In genomic region chr11:6647282-6647679, GRCh38 we compare ENCODE assay signal across 10 cellular contexts. TPM values are rescaled to one million over a fixed set of nuclear protein-coding genes. Genes with fewer than 3 reads are reported as not detected.
DNase-seq lines count a peak whose midpoint lies in the region; ATAC-seq and TF ChIP-seq lines count a peak whose summit lies in the region.
"Had no signal": no experiment of that assay in that cellular context is flagged by ENCODE, and none has a peak within 500 bp of the region (broad histone marks: within the 10 kb centered on the region; RNA-seq: fewer than 3 reads in every experiment).

No MANE protein-coding gene starts in this region.

- intact Hi-C loops in breast epithelium (cut with DNase I; ENCODE audit: low total_unique reads) = no loop called here
- intact Hi-C loops in MCF 10A (cut with micrococcal nuclease) = no loop called here
- intact Hi-C loops in mucosa of descending colon (cut with DNase I, micrococcal nuclease) = no loop called here
- intact Hi-C loops in vagina (cut with DNase I) = no loop called here

- H4K20me1 ChIP-seq in fibroblast of lung (ENCODE audit: control insufficient read depth, extremely low read depth, insufficient read depth, low read length) = no peaks in the 10 kb centered on the region

- H3K4me3 Mint-ChIP-seq in MCF 10A (ENCODE audit: unreplicated experiment) = no peak overlapping the region
- no peak overlapping the region for H3K4me3 Mint-ChIP-seq in activated T-cell treated with anti-CD3 and anti-CD28 coated beads, Interleukin-2, amount 50 U/mL, for 24 hours

- H3K36me3 ChIP-seq in breast epithelium (no peaks in the 10 kb centered on the region), fibroblast of lung (ENCODE audit: control insufficient read depth, insufficient read depth, low read length) (no peaks in the 10 kb centered on the region), mucosa of descending colon (ENCODE audit: low read depth) (no peaks in the 10 kb centered on the region), vagina (no peaks in the 10 kb centered on the region)

- ATAC-seq in mucosa of descending colon (peak; percentile 21), HG03196 (IDR thresholded peaks at IDR 0.05; ENCODE audit: unreplicated experiment) (no peak)

- H3K79me2 ChIP-seq in fibroblast of lung (ENCODE audit: control insufficient read depth, insufficient read depth, low read length) = no peaks in the 10 kb centered on the region

- no peaks in the 10 kb centered on the region for H3K4me1 Mint-ChIP-seq in MCF 10A (ENCODE audit: insufficient read depth, unreplicated experiment)
- no peaks in the 10 kb centered on the region for H3K4me1 Mint-ChIP-seq in activated T-cell treated with anti-CD3 and anti-CD28 coated beads, Interleukin-2, amount 50 U/mL, for 24 hours (ENCODE audit: low read depth)

- H3K27ac Mint-ChIP-seq in MCF 10A (ENCODE audit: low read depth, unreplicated experiment) = no peak overlapping the region
- no peak overlapping the region for H3K27ac Mint-ChIP-seq in activated T-cell treated with anti-CD3 and anti-CD28 coated beads, Interleukin-2, amount 50 U/mL, for 24 hours
- H3K27ac Mint-ChIP-seq: activated T-helper 2 cell treated with anti-CD3 and anti-CD28 coated beads, Interferon-gamma antibody, Interleukin-2, Interleukin-4, amounts not matched to agents 10 μg/mL and 5 μg/mL and 100 μg/mL, durations not matched to agents 14 hours and 24 hours and 36 hours had no signal

- no peaks in the 10 kb centered on the region for H3K27me3 ChIP-seq in breast epithelium
- H3K27me3 ChIP-seq in fibroblast of lung (ENCODE audit: control insufficient read depth, insufficient read depth, low read length) = peaks cover 17% of the 10 kb centered on the region
- no peaks in the 10 kb centered on the region for H3K27me3 ChIP-seq in vagina

- no peak for DNase-seq in breast epithelium (ENCODE audit: low spot score in 2 of 2)
- no peak for DNase-seq in MCF 10A (ENCODE audit: unreplicated experiment)
- DNase-seq in fibroblast of lung (ENCODE audit: low read depth in 2 of 2) = no peak
- peak; percentile 31 to 48 (median 38) for DNase-seq in mucosa of descending colon
- peak in 1 of 2 donors; percentile 82 for DNase-seq in vagina (ENCODE audit: extremely low spot score in 2 of 2)
- DNase-seq in HCEC 1CT = no peak
- no peak for DNase-seq in activated T-cell treated with anti-CD3 and anti-CD28 coated beads, Interleukin-2, amount 50 U/mL, for 24 hours
- DNase-seq: NCI-H345 had no signal

- H3K27me3 Mint-ChIP-seq in MCF 10A (ENCODE audit: insufficient read depth, unreplicated experiment) = no peaks in the 10 kb centered on the region
- H3K27me3 Mint-ChIP-seq in activated T-cell treated with anti-CD3 and anti-CD28 coated beads, Interleukin-2, amount 50 U/mL, for 24 hours = no peaks in the 10 kb centered on the region

- H3K36me3 Mint-ChIP-seq in MCF 10A (ENCODE audit: insufficient read depth, unreplicated experiment) = no peaks in the 10 kb centered on the region
- no peaks in the 10 kb centered on the region for H3K36me3 Mint-ChIP-seq in activated T-cell treated with anti-CD3 and anti-CD28 coated beads, Interleukin-2, amount 50 U/mL, for 24 hours (ENCODE audit: low read depth)

- no peak overlapping the region for H3K9ac ChIP-seq in fibroblast of lung (ENCODE audit: insufficient read depth, low read length)

- no peak for TF ChIP-seq POLR2A in breast epithelium (IDR thresholded peaks at IDR 0.05)
- no peak for TF ChIP-seq POLR2A in vagina (IDR thresholded peaks at IDR 0.05)

- CTCF ChIA-PET in MCF 10A (lab: Yijun Ruan, JAX) = interaction anchor here (0.5 to 0.6 kb wide), 2 partner anchors 10 to 27 kb away, joined by 3 read pairs; no protein-coding TSS in a partner anchor

- H3K4me3 ChIP-seq in breast epithelium (no peak overlapping the region), fibroblast of lung (replicated peaks in 1 of 4; ENCODE audit: control extremely low read depth in 1 of 4, insufficient read depth in 1 of 4, low read depth in 3 of 4, low read length in 4 of 4) (no peak overlapping the region), mucosa of descending colon (no peak overlapping the region), vagina (peak overlapping the region in 1 of 2 donors; percentile 25)

- H3K27ac ChIP-seq in breast epithelium (peak overlapping the region; percentile 61 to 89), fibroblast of lung (ENCODE audit: insufficient read depth, low read length) (peak overlapping the region; percentile 82), vagina (peak overlapping the region; percentile 63)

- POLR2A ChIA-PET in MCF 10A (lab: Yijun Ruan, JAX) = no interaction called here

- TF ChIP-seq CTCF in breast epithelium (IDR thresholded peaks at IDR 0.05) (no peak), MCF 10A (IDR thresholded peaks at IDR 0.05; ENCODE audit: unreplicated experiment) (no peak), fibroblast of lung (conservative IDR thresholded peaks at IDR 0.05 in 1 of 2, IDR thresholded peaks at IDR 0.05 in 1 of 2; ENCODE audit: low read depth in 1 of 2, low read length in 2 of 2) (no peak), mucosa of descending colon (IDR thresholded peaks at IDR 0.05) (no peak), vagina (IDR thresholded peaks at IDR 0.05) (no peak)

- no peaks in the 10 kb centered on the region for H3K9me3 Mint-ChIP-seq in MCF 10A (ENCODE audit: unreplicated experiment)
- H3K9me3 Mint-ChIP-seq in activated T-cell treated with anti-CD3 and anti-CD28 coated beads, Interleukin-2, amount 50 U/mL, for 24 hours = no peaks in the 10 kb centered on the region
- H3K9me3 Mint-ChIP-seq: activated T-helper 2 cell treated with anti-CD3 and anti-CD28 coated beads, Interferon-gamma antibody, Interleukin-2, Interleukin-4, amounts not matched to agents 10 μg/mL and 5 μg/mL and 100 μg/mL, durations not matched to agents 14 hours and 24 hours and 36 hours had no signal

- no TSS peak for BruUV-seq in MCF 10A (replicated peaks; lab: Mats Ljungman, UMichigan)

- no peaks in the 10 kb centered on the region for H3K4me1 ChIP-seq in breast epithelium
- H3K4me1 ChIP-seq in fibroblast of lung (ENCODE audit: control insufficient read depth, extremely low read depth, insufficient read depth, low read length) = peaks cover 18% of the 10 kb centered on the region
- peaks cover 15% of the 10 kb centered on the region for H3K4me1 ChIP-seq in mucosa of descending colon (ENCODE audit: low read depth)
- peaks cover 25% of the 10 kb centered on the region for H3K4me1 ChIP-seq in vagina

- H3K9me3 ChIP-seq in breast epithelium (no peaks in the 10 kb centered on the region), fibroblast of lung (ENCODE audit: control insufficient read depth, insufficient read depth, low read depth, low read length) (no peaks in the 10 kb centered on the region), mucosa of descending colon (no peaks in the 10 kb centered on the region), vagina (no peaks in the 10 kb centered on the region)

- H3K4me2 ChIP-seq in fibroblast of lung (ENCODE audit: extremely low read depth, insufficient read depth, low read length) = peak overlapping the region; percentile 32

- no peak overlapping the region for H2AFZ ChIP-seq in fibroblast of lung (ENCODE audit: low read length)

RNA-seq across cellular contexts. Expression of gene DCHS1, which starts 8.3 kb away (rescaled TPM):
- total RNA-seq in breast epithelium (10 to 100 TPM in 2 of 3 donors, 1 to 10 TPM in 1; 7.2 to 18.0 (median 13.8) TPM), MCF 10A (2022) (0.19 and 0.27 TPM in 2 replicates), fibroblast of lung (11.0 and 23.9 TPM in 2 replicates), mucosa of descending colon (10 to 100 TPM in 1 of 3 donors, 1 to 10 TPM in 2; 3.5 to 38.8 (median 6.0) TPM), vagina (28.7 TPM)
- polyA plus RNA-seq in fibroblast of lung = 0.92 and 5.0 TPM in 2 replicates
- polyA plus RNA-seq in fibroblast of lung (2012) = 1.9 and 8.5 TPM in 2 replicates
- 17.9 and 76.9 TPM in 2 replicates for polyA minus RNA-seq in fibroblast of lung (ENCODE audit: low replicate concordance)

RNA-seq across cellular contexts. Expression of gene TPP1, which starts 28.1 kb away (rescaled TPM):
- total RNA-seq in breast epithelium (10 to 100 TPM; 27.2 to 71.4 (median 38.2) TPM), MCF 10A (2022) (26.9 and 46.5 TPM in 2 replicates), fibroblast of lung (93.7 and 127 TPM in 2 replicates), mucosa of descending colon (100 to 1,000 TPM in 1 of 3 donors, 10 to 100 TPM in 2; 86.4 to 116 (median 93.8) TPM), vagina (77.3 TPM)
- 136 and 195 TPM in 2 replicates for polyA plus RNA-seq in fibroblast of lung
- 76.3 and 89.6 TPM in 2 replicates for polyA plus RNA-seq in fibroblast of lung (2012)
- 189 and 228 TPM in 2 replicates for polyA minus RNA-seq in fibroblast of lung (ENCODE audit: low replicate concordance)

RNA-seq across cellular contexts. Expression of gene TAF10, which starts 35.3 kb away (rescaled TPM):
- 10 to 100 TPM; 45.4 to 82.6 (median 54.7) TPM for total RNA-seq in breast epithelium
- total RNA-seq in MCF 10A (2022) = 157 and 167 TPM in 2 replicates
- 61.9 and 77.8 TPM in 2 replicates for total RNA-seq in fibroblast of lung
- polyA plus RNA-seq in fibroblast of lung = 142 and 176 TPM in 2 replicates
- 314 and 382 TPM in 2 replicates for polyA plus RNA-seq in fibroblast of lung (2012)
- polyA minus RNA-seq in fibroblast of lung (ENCODE audit: low replicate concordance) = 228 and 438 TPM in 2 replicates
- 100 to 1,000 TPM in 2 of 3 donors, 10 to 100 TPM in 1; 84.0 to 135 (median 115) TPM for total RNA-seq in mucosa of descending colon
- 48.1 TPM for total RNA-seq in vagina

RNA-seq across cellular contexts. Expression of gene MRPL17, which starts 35.9 kb away (rescaled TPM):
- 10 to 100 TPM; 16.8 to 25.2 (median 18.9) TPM for total RNA-seq in breast epithelium
- 78.0 and 88.4 TPM in 2 replicates for total RNA-seq in MCF 10A (2022)
- total RNA-seq in fibroblast of lung = 44.9 and 53.2 TPM in 2 replicates
- polyA plus RNA-seq in fibroblast of lung = 44.4 and 73.0 TPM in 2 replicates
- polyA plus RNA-seq in fibroblast of lung (2012) = 71.5 and 111 TPM in 2 replicates
- 20.9 and 54.4 TPM in 2 replicates for polyA minus RNA-seq in fibroblast of lung (ENCODE audit: low replicate concordance)
- total RNA-seq in mucosa of descending colon = 10 to 100 TPM; 21.2 to 29.7 (median 29.6) TPM
- 55.2 TPM for total RNA-seq in vagina

RNA-seq across cellular contexts. Expression of gene ILK, which starts 43.7 kb away (rescaled TPM):
- total RNA-seq in breast epithelium = 100 to 1,000 TPM; 113 to 118 (median 113) TPM
- total RNA-seq in MCF 10A (2022) = 78.9 and 92.3 TPM in 2 replicates
- total RNA-seq in fibroblast of lung = 136 and 176 TPM in 2 replicates
- polyA plus RNA-seq in fibroblast of lung = 420 and 461 TPM in 2 replicates
- 336 and 355 TPM in 2 replicates for polyA plus RNA-seq in fibroblast of lung (2012)
- polyA minus RNA-seq in fibroblast of lung (ENCODE audit: low replicate concordance) = 406 and 477 TPM in 2 replicates
- 100 to 1,000 TPM; 113 to 323 (median 115) TPM for total RNA-seq in mucosa of descending colon
- total RNA-seq in vagina = 149 TPM

Comparison
In these comparisons a context has a peak if more than half of its experiments do, and no peak if none do; other contexts are left out.
1. DNase-seq: peak in mucosa of descending colon (3 of 3); none in breast epithelium (0 of 2), MCF 10A (single experiment), fibroblast of lung (0 of 2), HCEC 1CT (single experiment) and activated T-cell treated with anti-CD3 and anti-CD28 coated beads, Interleukin-2, amount 50 U/mL, for 24 hours (single experiment).
2. Peak in every context shown above with its lines, with median percentiles within 50 percentile points of each other: H3K27ac ChIP-seq.